1 cellular context compared by ENCODE assay signal in the genomic region with DNA sequence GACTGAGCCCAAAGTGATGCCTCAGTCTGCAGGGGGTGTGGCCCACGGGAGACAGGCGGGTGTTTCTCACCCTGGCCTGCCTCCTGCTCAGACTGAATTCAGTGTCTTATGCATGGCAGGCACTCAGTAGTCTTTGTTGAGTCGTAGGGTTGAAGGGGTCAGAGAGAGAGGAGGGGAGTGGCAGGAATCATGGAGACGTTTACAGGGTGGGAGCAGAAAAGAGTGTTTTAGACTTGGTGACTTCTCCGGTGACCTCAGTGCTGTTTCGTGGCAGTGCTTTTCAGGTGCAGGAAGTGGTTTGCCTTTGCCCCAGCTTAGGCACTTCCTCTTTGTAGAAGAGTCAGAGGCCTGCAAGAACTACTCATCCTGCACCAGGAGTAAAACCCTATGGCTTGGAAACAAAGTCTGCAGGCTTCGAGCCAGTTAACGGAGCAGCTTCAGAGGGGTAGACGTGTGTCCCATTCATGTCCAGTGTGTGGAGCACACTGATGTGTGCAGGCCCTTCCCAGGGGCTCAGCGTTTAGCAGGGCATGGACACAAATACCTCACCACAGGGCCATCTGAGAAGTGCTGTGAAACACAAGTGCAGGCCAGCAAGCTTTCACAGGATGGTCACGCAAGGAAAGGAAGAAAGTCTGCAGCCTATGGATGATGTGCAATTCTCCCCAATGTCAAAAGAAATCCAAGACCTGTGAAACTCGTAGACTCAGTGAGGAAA.
TF ChIP-seq lines count a peak whose summit lies in the region.

No MANE protein-coding gene starts in this region.

TF ChIP-seq in H1, 55 proteins besides CTCF, POLR2A, EP300 and RAD21:
- TF ChIP-seq, protein P1, sequence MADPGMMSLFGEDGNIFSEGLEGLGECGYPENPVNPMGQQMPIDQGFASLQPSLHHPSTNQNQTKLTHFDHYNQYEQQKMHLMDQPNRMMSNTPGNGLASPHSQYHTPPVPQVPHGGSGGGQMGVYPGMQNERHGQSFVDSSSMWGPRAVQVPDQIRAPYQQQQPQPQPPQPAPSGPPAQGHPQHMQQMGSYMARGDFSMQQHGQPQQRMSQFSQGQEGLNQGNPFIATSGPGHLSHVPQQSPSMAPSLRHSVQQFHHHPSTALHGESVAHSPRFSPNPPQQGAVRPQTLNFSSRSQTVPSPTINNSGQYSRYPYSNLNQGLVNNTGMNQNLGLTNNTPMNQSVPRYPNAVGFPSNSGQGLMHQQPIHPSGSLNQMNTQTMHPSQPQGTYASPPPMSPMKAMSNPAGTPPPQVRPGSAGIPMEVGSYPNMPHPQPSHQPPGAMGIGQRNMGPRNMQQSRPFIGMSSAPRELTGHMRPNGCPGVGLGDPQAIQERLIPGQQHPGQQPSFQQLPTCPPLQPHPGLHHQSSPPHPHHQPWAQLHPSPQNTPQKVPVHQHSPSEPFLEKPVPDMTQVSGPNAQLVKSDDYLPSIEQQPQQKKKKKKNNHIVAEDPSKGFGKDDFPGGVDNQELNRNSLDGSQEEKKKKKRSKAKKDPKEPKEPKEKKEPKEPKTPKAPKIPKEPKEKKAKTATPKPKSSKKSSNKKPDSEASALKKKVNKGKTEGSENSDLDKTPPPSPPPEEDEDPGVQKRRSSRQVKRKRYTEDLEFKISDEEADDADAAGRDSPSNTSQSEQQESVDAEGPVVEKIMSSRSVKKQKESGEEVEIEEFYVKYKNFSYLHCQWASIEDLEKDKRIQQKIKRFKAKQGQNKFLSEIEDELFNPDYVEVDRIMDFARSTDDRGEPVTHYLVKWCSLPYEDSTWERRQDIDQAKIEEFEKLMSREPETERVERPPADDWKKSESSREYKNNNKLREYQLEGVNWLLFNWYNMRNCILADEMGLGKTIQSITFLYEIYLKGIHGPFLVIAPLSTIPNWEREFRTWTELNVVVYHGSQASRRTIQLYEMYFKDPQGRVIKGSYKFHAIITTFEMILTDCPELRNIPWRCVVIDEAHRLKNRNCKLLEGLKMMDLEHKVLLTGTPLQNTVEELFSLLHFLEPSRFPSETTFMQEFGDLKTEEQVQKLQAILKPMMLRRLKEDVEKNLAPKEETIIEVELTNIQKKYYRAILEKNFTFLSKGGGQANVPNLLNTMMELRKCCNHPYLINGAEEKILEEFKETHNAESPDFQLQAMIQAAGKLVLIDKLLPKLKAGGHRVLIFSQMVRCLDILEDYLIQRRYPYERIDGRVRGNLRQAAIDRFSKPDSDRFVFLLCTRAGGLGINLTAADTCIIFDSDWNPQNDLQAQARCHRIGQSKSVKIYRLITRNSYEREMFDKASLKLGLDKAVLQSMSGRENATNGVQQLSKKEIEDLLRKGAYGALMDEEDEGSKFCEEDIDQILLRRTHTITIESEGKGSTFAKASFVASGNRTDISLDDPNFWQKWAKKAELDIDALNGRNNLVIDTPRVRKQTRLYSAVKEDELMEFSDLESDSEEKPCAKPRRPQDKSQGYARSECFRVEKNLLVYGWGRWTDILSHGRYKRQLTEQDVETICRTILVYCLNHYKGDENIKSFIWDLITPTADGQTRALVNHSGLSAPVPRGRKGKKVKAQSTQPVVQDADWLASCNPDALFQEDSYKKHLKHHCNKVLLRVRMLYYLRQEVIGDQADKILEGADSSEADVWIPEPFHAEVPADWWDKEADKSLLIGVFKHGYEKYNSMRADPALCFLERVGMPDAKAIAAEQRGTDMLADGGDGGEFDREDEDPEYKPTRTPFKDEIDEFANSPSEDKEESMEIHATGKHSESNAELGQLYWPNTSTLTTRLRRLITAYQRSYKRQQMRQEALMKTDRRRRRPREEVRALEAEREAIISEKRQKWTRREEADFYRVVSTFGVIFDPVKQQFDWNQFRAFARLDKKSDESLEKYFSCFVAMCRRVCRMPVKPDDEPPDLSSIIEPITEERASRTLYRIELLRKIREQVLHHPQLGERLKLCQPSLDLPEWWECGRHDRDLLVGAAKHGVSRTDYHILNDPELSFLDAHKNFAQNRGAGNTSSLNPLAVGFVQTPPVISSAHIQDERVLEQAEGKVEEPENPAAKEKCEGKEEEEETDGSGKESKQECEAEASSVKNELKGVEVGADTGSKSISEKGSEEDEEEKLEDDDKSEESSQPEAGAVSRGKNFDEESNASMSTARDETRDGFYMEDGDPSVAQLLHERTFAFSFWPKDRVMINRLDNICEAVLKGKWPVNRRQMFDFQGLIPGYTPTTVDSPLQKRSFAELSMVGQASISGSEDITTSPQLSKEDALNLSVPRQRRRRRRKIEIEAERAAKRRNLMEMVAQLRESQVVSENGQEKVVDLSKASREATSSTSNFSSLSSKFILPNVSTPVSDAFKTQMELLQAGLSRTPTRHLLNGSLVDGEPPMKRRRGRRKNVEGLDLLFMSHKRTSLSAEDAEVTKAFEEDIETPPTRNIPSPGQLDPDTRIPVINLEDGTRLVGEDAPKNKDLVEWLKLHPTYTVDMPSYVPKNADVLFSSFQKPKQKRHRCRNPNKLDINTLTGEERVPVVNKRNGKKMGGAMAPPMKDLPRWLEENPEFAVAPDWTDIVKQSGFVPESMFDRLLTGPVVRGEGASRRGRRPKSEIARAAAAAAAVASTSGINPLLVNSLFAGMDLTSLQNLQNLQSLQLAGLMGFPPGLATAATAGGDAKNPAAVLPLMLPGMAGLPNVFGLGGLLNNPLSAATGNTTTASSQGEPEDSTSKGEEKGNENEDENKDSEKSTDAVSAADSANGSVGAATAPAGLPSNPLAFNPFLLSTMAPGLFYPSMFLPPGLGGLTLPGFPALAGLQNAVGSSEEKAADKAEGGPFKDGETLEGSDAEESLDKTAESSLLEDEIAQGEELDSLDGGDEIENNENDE (IDR thresholded peaks at IDR 0.05; ENCODE audit: insufficient replicate concordance, low read length): no peak
- TF ChIP-seq CTBP2 (IDR thresholded peaks at IDR 0.05; ENCODE audit: borderline replicate concordance, insufficient read depth, insufficient read length, low read length) (no peak), SAP30 (IDR thresholded peaks at IDR 0.05; ENCODE audit: insufficient read depth, insufficient replicate concordance, low read length) (no peak), BRCA1 (IDR thresholded peaks at IDR 0.05; ENCODE audit: low read depth, low read length) (no peak), NANOG (IDR thresholded peaks at IDR 0.05; ENCODE audit: insufficient read depth, low read depth, low read length, poor library complexity, severe bottlenecking) (no peak), SIRT6 (IDR thresholded peaks at IDR 0.05; ENCODE audit: low read length) (no peak), TAF1 (IDR thresholded peaks at IDR 0.05; ENCODE audit: low read depth, low read length) (no peak), TEAD4 (IDR thresholded peaks at IDR 0.05; ENCODE audit: low read depth, low read length) (no peak), JUND (IDR thresholded peaks at IDR 0.05; ENCODE audit: low read length) (no peak), CREB1 (IDR thresholded peaks at IDR 0.05) (no peak), EZH2 (IDR thresholded peaks at IDR 0.05; ENCODE audit: low read depth, low read length, severe bottlenecking) (no peak), CBX8 (IDR thresholded peaks at IDR 0.05; ENCODE audit: borderline replicate concordance, low read depth, low read length) (no peak)
- TF ChIP-seq, protein P2, sequence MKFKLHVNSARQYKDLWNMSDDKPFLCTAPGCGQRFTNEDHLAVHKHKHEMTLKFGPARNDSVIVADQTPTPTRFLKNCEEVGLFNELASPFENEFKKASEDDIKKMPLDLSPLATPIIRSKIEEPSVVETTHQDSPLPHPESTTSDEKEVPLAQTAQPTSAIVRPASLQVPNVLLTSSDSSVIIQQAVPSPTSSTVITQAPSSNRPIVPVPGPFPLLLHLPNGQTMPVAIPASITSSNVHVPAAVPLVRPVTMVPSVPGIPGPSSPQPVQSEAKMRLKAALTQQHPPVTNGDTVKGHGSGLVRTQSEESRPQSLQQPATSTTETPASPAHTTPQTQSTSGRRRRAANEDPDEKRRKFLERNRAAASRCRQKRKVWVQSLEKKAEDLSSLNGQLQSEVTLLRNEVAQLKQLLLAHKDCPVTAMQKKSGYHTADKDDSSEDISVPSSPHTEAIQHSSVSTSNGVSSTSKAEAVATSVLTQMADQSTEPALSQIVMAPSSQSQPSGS (IDR thresholded peaks at IDR 0.05; ENCODE audit: low read length): no peak
- TF ChIP-seq, protein P3, sequence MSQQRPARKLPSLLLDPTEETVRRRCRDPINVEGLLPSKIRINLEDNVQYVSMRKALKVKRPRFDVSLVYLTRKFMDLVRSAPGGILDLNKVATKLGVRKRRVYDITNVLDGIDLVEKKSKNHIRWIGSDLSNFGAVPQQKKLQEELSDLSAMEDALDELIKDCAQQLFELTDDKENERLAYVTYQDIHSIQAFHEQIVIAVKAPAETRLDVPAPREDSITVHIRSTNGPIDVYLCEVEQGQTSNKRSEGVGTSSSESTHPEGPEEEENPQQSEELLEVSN (IDR thresholded peaks at IDR 0.05): no peak
- TF ChIP-seq, protein P4, sequence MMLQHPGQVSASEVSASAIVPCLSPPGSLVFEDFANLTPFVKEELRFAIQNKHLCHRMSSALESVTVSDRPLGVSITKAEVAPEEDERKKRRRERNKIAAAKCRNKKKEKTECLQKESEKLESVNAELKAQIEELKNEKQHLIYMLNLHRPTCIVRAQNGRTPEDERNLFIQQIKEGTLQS (IDR thresholded peaks at IDR 0.05; ENCODE audit: insufficient read depth, low read depth, low read length): no peak
TF ChIP-seq in H1: peak in this region for 0.
